In genomic region chr10:2011106-2011716, GRCh38 we compare ENCODE assay signal across 15 cellular contexts.
"Had no signal": no experiment of that assay in that cellular context is flagged by ENCODE, and none has a peak within 500 bp of the region (broad histone marks: within the 10 kb centered on the region; RNA-seq: fewer than 3 reads in every experiment).

No MANE protein-coding gene starts in this region.

- H3K4me1 Mint-ChIP-seq: immature natural killer cell, nephron had no signal

- H3K36me3 Mint-ChIP-seq: immature natural killer cell, T-cell had no signal

- H3K27ac Mint-ChIP-seq: activated CD8-positive, alpha-beta T cell treated with anti-CD3 and anti-CD28 coated beads, Interleukin-2, amount 10 ng/mL, durations not matched to agents 7 days and 5 days; immature natural killer cell; nephron; T-cell had no signal

- H3K27me3 ChIP-seq: gastroesophageal sphincter had no signal

- H3K27ac ChIP-seq: gastroesophageal sphincter, thoracic aorta, VCaP had no signal

- H3K9me3 ChIP-seq: thoracic aorta had no signal

- H3K4me3 Mint-ChIP-seq: activated CD8-positive, alpha-beta T cell treated with anti-CD3 and anti-CD28 coated beads, Interleukin-2, amount 10 ng/mL, durations not matched to agents 7 days and 5 days; immature natural killer cell; nephron; T-cell had no signal

- H3K4me3 ChIP-seq: gastroesophageal sphincter, thoracic aorta had no signal

- H3K4me1 ChIP-seq: gastroesophageal sphincter had no signal

- ATAC-seq: activated CD8-positive, alpha-beta T cell treated with anti-CD3 and anti-CD28 coated beads, Interleukin-2, amount 10 ng/mL, durations not matched to agents 7 days and 5 days; gastroesophageal sphincter; T-cell had no signal

- DNase-seq: activated CD4-positive, alpha-beta T cell treated with anti-CD3 and anti-CD28 coated beads for 4 hours; activated CD8-positive, alpha-beta memory T cell treated with anti-CD3 and anti-CD28 coated beads, Interleukin-2, amount 50 U/mL, for 48 hours; activated CD8-positive, alpha-beta T cell treated with anti-CD3 and anti-CD28 coated beads, Interleukin-2, amount 10 ng/mL, durations not matched to agents 7 days and 5 days; activated naive CD4-positive, alpha-beta T cell; hippocampal formation; immature natural killer cell; mammary epithelial cell; stimulated activated CD4-positive, alpha-beta T cell treated with anti-CD3 and anti-CD28 coated beads, Interleukin-2, amount 100 ng/mL, for 48 hours; stimulated activated naive CD4-positive, alpha-beta T cell treated with Interleukin-2 at 50 U/mL for 16 hours; T-cell; T1000 had no signal

- H3K36me3 ChIP-seq: gastroesophageal sphincter, thoracic aorta had no signal

- H3K9me3 Mint-ChIP-seq: T-cell had no signal
